In genomic region chr19:19966862-19967261, GRCh38 we compare ENCODE assay signal across 2 cellular contexts.
TF ChIP-seq lines count a peak whose summit lies in the region.

No MANE protein-coding gene starts in this region.

TF ChIP-seq in GM23338, 12 proteins besides CTCF, POLR2A, EP300 and RAD21 (continued from another document):
- TF ChIP-seq ETS1 (IDR thresholded peaks at IDR 0.05) (no peak), STAT1 (IDR thresholded peaks at IDR 0.05; ENCODE audit: unreplicated experiment) (no peak), CREB1 (CRISPR knock-in tag; IDR thresholded peaks at IDR 0.05; ENCODE audit: low read depth) (no peak), REST (IDR thresholded peaks at IDR 0.05; ENCODE audit: unreplicated experiment) (no peak), ZNF114 (CRISPR knock-in tag; IDR thresholded peaks at IDR 0.05) (no peak), ZNF462 (CRISPR knock-in tag; IDR thresholded peaks at IDR 0.05) (no peak), NANOG (IDR thresholded peaks at IDR 0.05; ENCODE audit: borderline replicate concordance) (no peak)

TF ChIP-seq in H1, 55 proteins besides CTCF, POLR2A, EP300 and RAD21 (continued from another document):
- TF ChIP-seq POU5F1 (IDR thresholded peaks at IDR 0.05; ENCODE audit: low read depth, low read length), result no peak
- TF ChIP-seq BCL11A (IDR thresholded peaks at IDR 0.05; ENCODE audit: low read depth in 2 of 2, low read length in 2 of 2), result no peak
- TF ChIP-seq TEAD4 (IDR thresholded peaks at IDR 0.05; ENCODE audit: low read depth, low read length), result no peak
- no peak for TF ChIP-seq KDM1A (IDR thresholded peaks at IDR 0.05; ENCODE audit: borderline replicate concordance, low read length)
- TF ChIP-seq ATF2 (IDR thresholded peaks at IDR 0.05; ENCODE audit: low read length), result no peak
- TF ChIP-seq SP1 (IDR thresholded peaks at IDR 0.05; ENCODE audit: low read depth, low read length), result no peak
- TF ChIP-seq TAF1 (IDR thresholded peaks at IDR 0.05; ENCODE audit: low read depth, low read length), result no peak
- TF ChIP-seq NRF1 (IDR thresholded peaks at IDR 0.05; ENCODE audit: low read depth, low read length), result no peak
- TF ChIP-seq PHF8 (conservative IDR thresholded peaks at IDR 0.05; ENCODE audit: low read depth, low read length), result no peak
- no peak for TF ChIP-seq USF2 (IDR thresholded peaks at IDR 0.05; ENCODE audit: low read length)
- no peak for TF ChIP-seq RFX5 (IDR thresholded peaks at IDR 0.05; ENCODE audit: borderline replicate concordance, low read depth, low read length)
- TF ChIP-seq SP4 (IDR thresholded peaks at IDR 0.05; ENCODE audit: low read length), result no peak
- no peak for TF ChIP-seq ZNF274 (IDR thresholded peaks at IDR 0.05; ENCODE audit: borderline replicate concordance, extremely low read depth, low read length)
- TF ChIP-seq RNF2 (IDR thresholded peaks at IDR 0.05; ENCODE audit: borderline replicate concordance, low read depth, low read length, missing control alignments, poor library complexity, severe bottlenecking), result no peak
- no peak for TF ChIP-seq MAFK (IDR thresholded peaks at IDR 0.05; ENCODE audit: low read depth, low read length)
- no peak for TF ChIP-seq EGR1 (IDR thresholded peaks at IDR 0.05; ENCODE audit: borderline replicate concordance, low read depth, low read length)
- no peak for TF ChIP-seq HDAC6 (IDR thresholded peaks at IDR 0.05; ENCODE audit: low read depth, low read length)
- TF ChIP-seq GABPA (IDR thresholded peaks at IDR 0.05; ENCODE audit: borderline replicate concordance, insufficient read depth, low read length), result no peak
TF ChIP-seq in H1: peak in this region for 0.
